ENCODE assay signal across 9 cellular contexts in the genomic region with DNA sequence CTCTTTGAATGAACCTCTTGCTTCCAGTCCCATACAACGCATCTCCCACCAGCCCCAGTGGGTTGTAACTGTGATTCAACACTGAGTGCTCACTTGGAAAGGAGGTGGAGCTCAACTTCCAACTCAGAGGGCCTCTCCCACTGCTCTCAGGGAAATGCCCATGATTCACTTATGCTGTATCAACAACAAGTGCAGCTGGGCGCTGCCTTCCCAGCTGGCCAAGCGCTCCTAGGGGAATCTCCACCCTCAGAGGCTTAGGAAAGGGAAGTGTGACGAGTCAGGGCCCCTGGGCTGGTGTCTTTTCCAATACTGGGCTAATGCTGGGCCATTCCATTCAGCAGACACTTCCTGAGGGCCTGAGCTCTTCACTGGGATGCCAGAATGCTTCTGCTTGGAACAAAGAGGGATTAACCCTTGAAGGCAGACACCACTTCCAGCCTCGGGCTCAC. TPM values are rescaled to one million over a fixed set of nuclear protein-coding genes. Genes with fewer than 3 reads are reported as not detected.
DNase-seq lines count a peak whose midpoint lies in the region; ATAC-seq and TF ChIP-seq lines count a peak whose summit lies in the region.
"Had no signal": no experiment of that assay in that cellular context is flagged by ENCODE, and none has a peak within 500 bp of the region (broad histone marks: within the 10 kb centered on the region; RNA-seq: fewer than 3 reads in every experiment).

No MANE protein-coding gene starts in this region.

- no peak overlapping the region for H3K27ac ChIP-seq in SJCRH30
- H3K27ac ChIP-seq: KMS-11 had no signal

- H3K27me3 ChIP-seq in SJCRH30: 0 out of 2 replicates have a peak, but pooled peaks cover 3% of the 10 kb centered on the region

- peaks cover 11% of the 10 kb centered on the region; the same call in 1 of the 2 replicates for H3K4me1 ChIP-seq in SJCRH30

- ATAC-seq in activated CD4-positive, CD25-positive, alpha-beta regulatory T cell treated with anti-CD3 and anti-CD28 coated beads, Interleukin-2, amount 50 U/mL, for 24 hours: peak; percentile 70 to 84
- no peak for ATAC-seq in HG03565 (IDR thresholded peaks at IDR 0.05; ENCODE audit: unreplicated experiment)
- no peak for ATAC-seq in GM18502 (IDR thresholded peaks at IDR 0.05; ENCODE audit: poor library complexity, unreplicated experiment)

- H3K4me3 ChIP-seq in SJCRH30: no peak overlapping the region
- no peak overlapping the region for H3K4me3 ChIP-seq in foreskin fibroblast (ENCODE audit: low read depth in 1 of 2, low read length in 2 of 2)

- no peaks in the 10 kb centered on the region for H3K9me3 ChIP-seq in SJCRH30 (replicated peaks)

- H3K36me3 ChIP-seq in SJCRH30: no peaks in the 10 kb centered on the region

- DNase-seq in activated CD4-positive, CD25-positive, alpha-beta regulatory T cell (lab: John Stamatoyannopoulos, UW): no peak
- DNase-seq in SJCRH30 (peak; percentile 64 to 78), foreskin fibroblast (peak; percentile 79 to 92), AML-193 (lab: John Stamatoyannopoulos, UW) (no peak)
- peak; percentile 27 to 62 (median 30) for DNase-seq in stimulated activated CD4-positive, alpha-beta T cell treated with anti-CD3 and anti-CD28 coated beads, TNF-alpha, amount 100 ng/mL, for 48 hours (ENCODE audit: low read depth in 3 of 3)

- no peak for TF ChIP-seq CTCF in foreskin fibroblast (IDR thresholded peaks at IDR 0.05; ENCODE audit: low read depth, low read length)

RNA-seq across cellular contexts. Expression of a gene that starts 8.1 kb away (rescaled TPM):
- total RNA-seq in SJCRH30 (2014; rRNA removed; shearing (Covaris generic)): not detected in 2 replicates

RNA-seq across cellular contexts. Expression of a gene that starts 45.2 kb away (rescaled TPM):
- 0.32 and 0.35 TPM in 2 replicates for total RNA-seq in SJCRH30 (2014; rRNA removed; shearing (Covaris generic))

Comparison
In these comparisons a context has a peak if more than half of its experiments do, and no peak if none do; other contexts are left out.
1. ATAC-seq: peak in activated CD4-positive, CD25-positive, alpha-beta regulatory T cell treated with anti-CD3 and anti-CD28 coated beads, Interleukin-2, amount 50 U/mL, for 24 hours (2 of 2); none in HG03565 (single experiment) and GM18502 (single experiment).
2. DNase-seq: peak in SJCRH30 (2 of 2), foreskin fibroblast (2 of 2) and stimulated activated CD4-positive, alpha-beta T cell treated with anti-CD3 and anti-CD28 coated beads, TNF-alpha, amount 100 ng/mL, for 48 hours (3 of 3); none in activated CD4-positive, CD25-positive, alpha-beta regulatory T cell (0 of 4) and AML-193 (0 of 2).